In genomic region chr10:102641880-102642552, GRCh38 we compare ENCODE assay signal across 8 cellular contexts. TPM values are rescaled to one million over a fixed set of nuclear protein-coding genes. Genes with fewer than 3 reads are reported as not detected.
A peak's percentile ranks its signal among the peaks of the same experiment; 100 is the strongest.
DNase-seq lines count a peak whose midpoint lies in the region; ATAC-seq, FAIRE-seq and TF ChIP-seq lines count a peak whose summit lies in the region.

No MANE protein-coding gene starts in this region.

- H3K27ac ChIP-seq in HepG2 (ENCODE audit: extremely low read length, insufficient read depth, low read length), result peak overlapping the region; percentile 95

- peak overlapping the region; percentile 23 for H2AFZ ChIP-seq in HepG2 (ENCODE audit: low read length)

- H3K79me2 ChIP-seq in HepG2 (ENCODE audit: insufficient read depth, low read length), result peaks cover 28% of the 10 kb centered on the region

- intact Hi-C loops in HepG2 (cut with micrococcal nuclease; ENCODE audit: unreplicated experiment), result loop anchor here (1.0 to 2.0 kb wide), 3 partner anchors 13 to 73 kb away; partner anchors contain the start of genes ARL3 and SFXN2

- POLR2A ChIA-PET in HepG2 (lab: Yijun Ruan, JAX), result interaction anchor here (0.5 to 4.7 kb wide), 21 partner anchors 8 to 396 kb away, joined by 3 to 121 read pairs (median 6); partner anchors contain the start of genes ACTR1A, ARL3, CUEDC2 and FBXL15

- H3K4me1 ChIP-seq in HepG2 (ENCODE audit: insufficient read depth, low read length), result peaks cover 16% of the 10 kb centered on the region

- 0% methylated on average over 10 of the region's 49 CpGs for WGBS in HepG2 (ENCODE audit: low lambda C conversion rate)

- TF ChIP-seq EP300 in HepG2 (IDR thresholded peaks at IDR 0.05; ENCODE audit: low read depth in 2 of 2, low read length in 2 of 2), result peak in 1 of 2 experiments; percentile 56; a peak in 1 of 4 replicates
- TF ChIP-seq EP300 in HepG2 (CRISPR knock-in tag; IDR thresholded peaks at IDR 0.05; ENCODE audit: borderline replicate concordance), result no peak; the same call in 1 of the 2 replicates

- peak; percentile 52 for ATAC-seq in GM19372 (IDR thresholded peaks at IDR 0.05; ENCODE audit: low read depth, unreplicated experiment)
- ATAC-seq in HG03521 (IDR thresholded peaks at IDR 0.05; ENCODE audit: unreplicated experiment), result peak; percentile 56
- peak; percentile 70 for ATAC-seq in HepG2

- H3K9ac ChIP-seq in HepG2 (ENCODE audit: insufficient read depth, low read depth, low read length), result peak overlapping the region; percentile 90

- H3K4me2 ChIP-seq in HepG2 (ENCODE audit: low read depth, low read length), result peak overlapping the region; percentile 93

- H3K9me3 ChIP-seq in HepG2 (ENCODE audit: low read length), result no peaks in the 10 kb centered on the region

- TF ChIP-seq POLR2A in HepG2 (IDR thresholded peaks at IDR 0.05; ENCODE audit: insufficient read depth in 1 of 2, low read depth in 2 of 2, low read length in 2 of 2), result peak in 1 of 2 experiments; percentile 51; a peak in 2 of 4 replicates

- CTCF ChIA-PET in HepG2 (lab: Yijun Ruan, JAX; ENCODE audit: low intra/inter-chr PET ratio, low total read pairs), result no interaction called here

- H3K4me3 ChIP-seq in HepG2 (replicated peaks in 1 of 3; ENCODE audit: insufficient read depth in 1 of 3, low read depth in 2 of 3, low read length in 3 of 3), result peak overlapping the region; percentile 69 to 85 (median 82)

- 0 out of 2 replicates have a peak, but pooled peaks have one; percentile 18 for TF ChIP-seq RAD21 in HepG2 (CRISPR knock-in tag; IDR thresholded peaks at IDR 0.05)

- DNase-seq in C1 segment of cervical spinal cord (lab: John Stamatoyannopoulos, UW) (peak; percentile 78 to 98 (median 96)), NCI-H774 (lab: John Stamatoyannopoulos, UW) (peak; percentile 77), dermis microvascular lymphatic vessel endothelial cell (ENCODE audit: low read depth in 2 of 2) (peak; percentile 93 to 99), HepG2 (ENCODE audit: low spot score) (peak; percentile 94)
- DNase-seq in activated CD4-positive, alpha-beta T cell treated with anti-CD3 and anti-CD28 coated beads, Interleukin-2, amount 50 U/mL, for 48 hours, result peak; percentile 99
- peak; percentile 94 to 96 for DNase-seq in stimulated activated CD4-positive, alpha-beta T cell treated with anti-CD3 and anti-CD28 coated beads, Interleukin-2, amount 100 ng/mL, for 48 hours

- in situ Hi-C loops in HepG2 (cut with HindIII; ENCODE audit: extremely low pct_ligation_motif_present, low pct_unique_long_range_greater_than_20kb), result no loop called here

- H3K27me3 ChIP-seq in HepG2 (ENCODE audit: control insufficient read depth in 1 of 2, insufficient read depth in 2 of 2, low read length in 2 of 2), result no peaks in the 10 kb centered on the region; a peak in 1 of 5 replicates

- peaks cover 0 to under 1% of the 10 kb centered on the region in 2 experiments; a peak in 2 of 5 replicates for H3K36me3 ChIP-seq in HepG2 (replicated peaks in 1 of 2; ENCODE audit: control insufficient read depth in 1 of 2, insufficient read depth in 2 of 2, low read length in 2 of 2)

- peak; percentile 33; the same call in 1 of the 2 replicates for TF ChIP-seq CTCF in HepG2 (CRISPR knock-in tag; IDR thresholded peaks at IDR 0.05)

- H4K20me1 ChIP-seq in HepG2 (ENCODE audit: insufficient read depth, low read length), result peaks cover 15% of the 10 kb centered on the region

- peak; percentile 94 for FAIRE-seq in HepG2 (lab: Jason Lieb, UNC)

- no TSS peak for BruUV-seq in HepG2 (replicated peaks; lab: Mats Ljungman, UMichigan)

TF ChIP-seq in HepG2, 621 proteins besides CTCF, POLR2A, EP300 and RAD21 (continues in another document):
- TF ChIP-seq ZNF691 (CRISPR knock-in tag; IDR thresholded peaks at IDR 0.05; ENCODE audit: borderline replicate concordance, low read depth) (peak; percentile 87; the same call in 1 of the 2 replicates), ZNF747 (CRISPR knock-in tag; IDR thresholded peaks at IDR 0.05; ENCODE audit: borderline replicate concordance) (peak; percentile 71), UBTF (CRISPR knock-in tag; IDR thresholded peaks at IDR 0.05) (peak; percentile 90), ZFX (CRISPR knock-in tag; IDR thresholded peaks at IDR 0.05; ENCODE audit: low read depth) (peak; percentile 60; the same call in 1 of the 2 replicates), SNAPC4 (CRISPR knock-in tag; IDR thresholded peaks at IDR 0.05) (0 out of 2 replicates have a peak, but pooled peaks have one; percentile 40)

RNA-seq across cellular contexts. Expression of gene TRIM8, which starts 2.3 kb away (rescaled TPM):
- total RNA-seq in dermis microvascular lymphatic vessel endothelial cell (38.4 and 82.4 TPM in 2 replicates), HepG2 (2016; rRNA removed; fragmentation: Illumina TruSeq; extraction: Trizol) (38.9 and 39.8 TPM in 2 replicates)
- total RNA-seq in HepG2 (2016; cell fraction: cytosol; rRNA removed; fragmentation: Illumina TruSeq; extraction: Trizol; ENCODE audit: low read depth), result 13.4 and 13.6 TPM in 2 replicates
- 33.2 and 39.7 TPM in 2 replicates for total RNA-seq in HepG2 (2016; cell fraction: insoluble cytoplasmic fraction; rRNA removed; fragmentation: Illumina TruSeq; extraction: Trizol)
- total RNA-seq in HepG2 (2016; cell fraction: membrane; rRNA removed; fragmentation: Illumina TruSeq; extraction: Trizol), result 49.9 and 53.6 TPM in 2 replicates
- 21.9 and 30.8 TPM in 2 replicates for total RNA-seq in HepG2 (2016; cell fraction: nucleus; rRNA removed; fragmentation: Illumina TruSeq; extraction: Trizol)
- 66.5 and 84.1 TPM in 2 replicates for polyA plus RNA-seq in HepG2 (2011; rRNA removed)
- polyA plus RNA-seq in HepG2 (2011; cell fraction: cytosol; rRNA removed), result 62.9 and 70.1 TPM in 2 replicates
- polyA plus RNA-seq in HepG2 (2011; cell fraction: nucleus; rRNA removed), result 86.9 and 92.0 TPM in 2 replicates
- 98.0 and 117 TPM in 2 replicates for polyA plus RNA-seq in HepG2 (2012)
- 18.4 and 21.2 TPM in 2 replicates for polyA plus RNA-seq in HepG2 (2016; cell fraction: cytosol; fragmentation: Illumina TruSeq; extraction: Trizol; ENCODE audit: low read depth)
- 51.6 and 70.7 TPM in 2 replicates for polyA plus RNA-seq in HepG2 (2016; cell fraction: insoluble cytoplasmic fraction; fragmentation: Illumina TruSeq; extraction: Trizol; ENCODE audit: low read depth)
- polyA plus RNA-seq in HepG2 (2016; cell fraction: membrane; fragmentation: Illumina TruSeq; extraction: Trizol; ENCODE audit: low read depth), result 57.9 and 63.0 TPM in 2 replicates
- polyA plus RNA-seq in HepG2 (2016; cell fraction: nucleus; fragmentation: Illumina TruSeq; extraction: Trizol; ENCODE audit: insufficient read depth, low read depth), result 63.9 and 73.5 TPM in 2 replicates
- polyA minus RNA-seq in HepG2 (2011; rRNA and poly(A)+ RNA removed; ENCODE audit: low replicate concordance), result 23.8 and 82.1 TPM in 2 replicates
- polyA minus RNA-seq in HepG2 (2011; cell fraction: cytosol; rRNA and poly(A)+ RNA removed), result 41.1 and 48.2 TPM in 2 replicates
- 36.6 and 46.0 TPM in 2 replicates for polyA minus RNA-seq in HepG2 (2011; cell fraction: nucleus; rRNA and poly(A)+ RNA removed)

Comparison
In these comparisons a context has a peak if more than half of its experiments do, and no peak if none do; other contexts are left out.
1. Peak in every context shown above with its lines: DNase-seq, ATAC-seq, H3K4me3 ChIP-seq and H3K27ac ChIP-seq.